2 cellular contexts compared by ENCODE assay signal in genomic region chr7:144908943-144909556, GRCh38.
TF ChIP-seq lines count a peak whose summit lies in the region.

No MANE protein-coding gene starts in this region.

TF ChIP-seq in WTC11, 78 proteins besides CTCF, POLR2A, EP300 and RAD21:
- TF ChIP-seq GRHL2 (CRISPR knock-in tag; IDR thresholded peaks at IDR 0.05; ENCODE audit: insufficient replicate concordance, severe bottlenecking) (no peak), ELF4 (CRISPR knock-in tag; IDR thresholded peaks at IDR 0.05; ENCODE audit: low read depth) (no peak), ATF1 (CRISPR knock-in tag; IDR thresholded peaks at IDR 0.05) (no peak), SMAD4 (CRISPR knock-in tag; IDR thresholded peaks at IDR 0.05) (no peak), E2F1 (CRISPR knock-in tag; IDR thresholded peaks at IDR 0.05) (no peak), ATF2 (CRISPR knock-in tag; IDR thresholded peaks at IDR 0.05; ENCODE audit: borderline replicate concordance, low read depth) (no peak), ZNF219 (CRISPR knock-in tag; IDR thresholded peaks at IDR 0.05; ENCODE audit: borderline replicate concordance) (no peak), SMAD3 (CRISPR knock-in tag; IDR thresholded peaks at IDR 0.05; ENCODE audit: borderline replicate concordance) (no peak), ZNF416 (CRISPR knock-in tag; IDR thresholded peaks at IDR 0.05) (no peak), E2F5 (CRISPR knock-in tag; IDR thresholded peaks at IDR 0.05) (no peak), EMX1 (CRISPR knock-in tag; IDR thresholded peaks at IDR 0.05) (no peak), FOXP4 (CRISPR knock-in tag; IDR thresholded peaks at IDR 0.05) (no peak)

TF ChIP-seq in HepG2, 621 proteins besides CTCF, POLR2A, EP300 and RAD21:
- TF ChIP-seq RFXANK (CRISPR knock-in tag; IDR thresholded peaks at IDR 0.05) (no peak), AKAP8 (CRISPR knock-in tag; IDR thresholded peaks at IDR 0.05) (no peak), ZNF510 (CRISPR knock-in tag; IDR thresholded peaks at IDR 0.05; ENCODE audit: low read depth) (no peak), ZNF580 (CRISPR knock-in tag; IDR thresholded peaks at IDR 0.05; ENCODE audit: borderline replicate concordance, low read depth) (no peak), FLYWCH1 (CRISPR knock-in tag; IDR thresholded peaks at IDR 0.05) (no peak), RAD51 (IDR thresholded peaks at IDR 0.05; ENCODE audit: borderline replicate concordance) (no peak), RORA (CRISPR knock-in tag; IDR thresholded peaks at IDR 0.05) (no peak), CEBPB (IDR thresholded peaks at IDR 0.05; ENCODE audit: borderline replicate concordance, low read depth, low read length) (no peak), SOX5 (CRISPR knock-in tag; IDR thresholded peaks at IDR 0.05; ENCODE audit: borderline replicate concordance) (no peak), ERF (CRISPR knock-in tag; IDR thresholded peaks at IDR 0.05) (no peak), NFE2 (CRISPR knock-in tag; IDR thresholded peaks at IDR 0.05) (no peak), SRSF1 (optimal IDR thresholded peaks at IDR 0.05; ENCODE audit: low read depth, low read length) (no peak), SETDB1 (CRISPR knock-in tag; IDR thresholded peaks at IDR 0.05; ENCODE audit: borderline replicate concordance) (no peak), MYPOP (CRISPR knock-in tag; IDR thresholded peaks at IDR 0.05) (no peak), TAF15 (IDR thresholded peaks at IDR 0.05; ENCODE audit: low read depth, low read length, poor library complexity, severe bottlenecking) (no peak), ZNF879 (CRISPR knock-in tag; IDR thresholded peaks at IDR 0.05) (no peak), RCOR2 (CRISPR knock-in tag; IDR thresholded peaks at IDR 0.05) (no peak)
